ENCODE assay signal across 1 cellular context in the genomic region with DNA sequence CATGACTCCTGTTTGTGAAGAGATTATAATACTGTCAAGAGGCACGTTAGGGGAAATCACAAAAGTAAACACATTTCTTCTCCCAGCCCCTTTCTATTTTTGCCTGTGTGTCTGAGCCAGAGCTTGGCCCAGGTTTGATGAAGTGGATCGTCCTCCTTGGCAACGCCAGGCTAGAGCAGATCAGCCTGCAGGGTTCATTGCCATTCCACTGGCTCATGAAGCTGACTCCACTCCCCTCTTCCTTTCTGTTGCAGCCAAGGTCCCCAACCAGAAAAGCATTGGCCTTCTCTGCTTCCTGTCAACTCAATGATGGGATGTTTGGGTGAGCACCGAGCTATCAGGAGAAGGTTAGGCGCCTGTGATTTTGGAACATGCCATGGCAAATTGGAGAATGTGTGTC.
TF ChIP-seq lines count a peak whose summit lies in the region.

No MANE protein-coding gene starts in this region.

TF ChIP-seq in H1, 55 proteins besides CTCF, POLR2A, EP300 and RAD21:
- TF ChIP-seq PHF8 (conservative IDR thresholded peaks at IDR 0.05; ENCODE audit: low read depth, low read length) (no peak), SRF (IDR thresholded peaks at IDR 0.05; ENCODE audit: low read depth, low read length) (no peak), JUND (IDR thresholded peaks at IDR 0.05; ENCODE audit: low read length) (no peak), GTF2F1 (IDR thresholded peaks at IDR 0.05; ENCODE audit: borderline replicate concordance, low read depth, low read length) (no peak), BACH1 (IDR thresholded peaks at IDR 0.05; ENCODE audit: low read length) (no peak), CTBP2 (IDR thresholded peaks at IDR 0.05; ENCODE audit: borderline replicate concordance, insufficient read depth, insufficient read length, low read length) (no peak), POLR2AphosphoS5 (IDR thresholded peaks at IDR 0.05; ENCODE audit: low read depth, low read length) (no peak), KDM1A (IDR thresholded peaks at IDR 0.05; ENCODE audit: borderline replicate concordance, low read length) (no peak), ASH2L (IDR thresholded peaks at IDR 0.05; ENCODE audit: low read length) (no peak), SIRT6 (IDR thresholded peaks at IDR 0.05; ENCODE audit: low read length) (no peak), NRF1 (IDR thresholded peaks at IDR 0.05; ENCODE audit: low read depth, low read length) (no peak), NANOG (IDR thresholded peaks at IDR 0.05; ENCODE audit: insufficient read depth, low read depth, low read length, poor library complexity, severe bottlenecking) (no peak)
